Comparison of ENCODE assay signal across 7 cellular contexts in the genomic region with DNA sequence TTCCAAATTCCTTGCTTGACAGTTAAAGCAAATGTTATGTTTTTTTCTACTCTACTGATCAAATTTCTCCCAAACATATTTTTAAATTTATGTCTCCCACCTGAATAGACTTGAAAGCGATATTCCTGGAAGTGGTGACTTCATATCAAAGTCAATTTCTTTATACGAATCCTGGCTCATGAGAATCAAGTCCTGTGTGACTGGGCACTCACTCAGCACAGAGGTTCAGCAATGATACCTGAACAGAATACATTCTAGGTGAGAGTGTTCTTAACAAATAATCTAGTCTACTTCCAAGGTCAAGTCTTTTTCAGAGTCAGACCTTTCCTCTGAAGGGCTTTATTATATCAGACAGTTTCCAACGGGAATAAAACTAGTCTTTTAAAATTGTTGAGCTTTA.
"Had no signal": no experiment of that assay in that cellular context is flagged by ENCODE, and none has a peak within 500 bp of the region (broad histone marks: within the 10 kb centered on the region; RNA-seq: fewer than 3 reads in every experiment).

No MANE protein-coding gene starts in this region.

- H3K4me3 Mint-ChIP-seq: IgD-negative memory B cell had no signal

- FAIRE-seq: HTR-8/SVneo, K562 had no signal

- H3K27ac Mint-ChIP-seq: IgD-negative memory B cell had no signal

- H3K4me3 ChIP-seq: K562 had no signal

- H3K36me3 Mint-ChIP-seq: IgD-negative memory B cell had no signal

- DNase-seq: IMR-90, KBM-7, KG1 had no signal

- H3K27me3 Mint-ChIP-seq: IgD-negative memory B cell had no signal

- ATAC-seq: K562 had no signal

- H3K4me1 Mint-ChIP-seq: IgD-negative memory B cell had no signal

- H3K27ac ChIP-seq: HL-60 had no signal
